In the genomic region with DNA sequence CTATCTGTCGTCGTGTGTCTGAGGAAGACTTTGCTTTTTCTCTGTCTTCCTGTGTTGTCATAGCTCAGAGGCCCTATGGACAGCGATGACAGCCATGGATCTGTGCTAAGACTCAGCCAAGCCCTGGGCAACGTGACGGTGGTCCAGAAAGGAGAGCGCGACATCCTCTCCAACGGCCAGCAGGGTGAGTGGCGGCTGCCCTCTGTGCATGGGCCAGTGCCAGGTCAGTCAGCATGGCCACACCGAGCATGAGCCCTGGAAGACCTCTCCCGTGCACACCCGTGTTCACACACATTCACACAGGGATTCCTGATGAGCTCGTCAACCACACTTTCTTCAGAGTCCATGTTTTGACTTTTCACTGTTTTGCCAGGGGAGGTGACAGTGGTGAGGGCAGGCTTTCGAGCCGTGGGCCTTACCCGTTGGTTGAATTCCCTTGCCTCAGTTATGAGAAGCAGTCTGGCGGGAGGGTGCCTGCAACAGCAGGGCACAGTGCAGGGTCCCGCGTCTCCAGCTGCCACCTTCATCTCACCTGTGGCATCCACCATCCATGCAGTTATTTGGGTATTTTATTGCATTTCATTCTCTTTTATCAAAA, we compare ENCODE assay signal across 18 cellular contexts. TPM values are rescaled to one million over a fixed set of nuclear protein-coding genes. Genes with fewer than 3 reads are reported as not detected.
A peak's percentile ranks its signal among the peaks of the same experiment; 100 is the strongest.
DNase-seq lines count a peak whose midpoint lies in the region; ATAC-seq, FAIRE-seq and TF ChIP-seq lines count a peak whose summit lies in the region.
"Had no signal": no experiment of that assay in that cellular context is flagged by ENCODE, and none has a peak within 500 bp of the region (broad histone marks: within the 10 kb centered on the region; RNA-seq: fewer than 3 reads in every experiment).

No MANE protein-coding gene starts in this region.

- H3K27me3 ChIP-seq in mammary epithelial cell (ENCODE audit: insufficient read depth, low read length) = no peaks in the 10 kb centered on the region
- H3K27me3 ChIP-seq in K562 (ENCODE audit: control insufficient read depth in 2 of 2, insufficient read depth in 2 of 2, low read length in 2 of 2) = no peaks in the 10 kb centered on the region
- no peaks in the 10 kb centered on the region; a peak in 1 of 5 replicates for H3K27me3 ChIP-seq in HepG2 (ENCODE audit: control insufficient read depth in 1 of 2, insufficient read depth in 2 of 2, low read length in 2 of 2)
- no peaks in the 10 kb centered on the region for H3K27me3 ChIP-seq in upper lobe of right lung
- no peaks in the 10 kb centered on the region for H3K27me3 ChIP-seq in transverse colon
- H3K27me3 ChIP-seq: BLaER1 had no signal

- H3K4me1 ChIP-seq in mammary epithelial cell (ENCODE audit: insufficient read depth, low read length) = no peaks in the 10 kb centered on the region
- H3K4me1 ChIP-seq in K562 (replicated peaks in 1 of 2; ENCODE audit: control insufficient read depth in 2 of 2, insufficient read depth in 2 of 2, low read length in 2 of 2) = peaks cover 0 to 5% of the 10 kb centered on the region in 2 experiments; a peak in 2 of 5 replicates
- no peaks in the 10 kb centered on the region for H3K4me1 ChIP-seq in HepG2 (ENCODE audit: insufficient read depth, low read length)
- no peaks in the 10 kb centered on the region for H3K4me1 ChIP-seq in upper lobe of right lung
- H3K4me1 ChIP-seq in transverse colon = peaks cover 0 to 8% (median 0%) of the 10 kb centered on the region in 4 donors
- H3K4me1 ChIP-seq: Caco-2 had no signal

- H3K4me1 Mint-ChIP-seq in MCF 10A (ENCODE audit: insufficient read depth, unreplicated experiment) = no peaks in the 10 kb centered on the region
- no peaks in the 10 kb centered on the region for H3K4me1 Mint-ChIP-seq in Calu3 (ENCODE audit: low read depth, unreplicated experiment)

- CTCF ChIA-PET in MCF 10A (lab: Yijun Ruan, JAX) (interaction anchor here (0.6 to 1.2 kb wide), 2 partner anchors 180 to 237 kb away, joined by 3 to 4 read pairs; no protein-coding TSS in a partner anchor), mammary epithelial cell (lab: Charles Lee; ENCODE audit: low non-redundant PET) (no interaction called here), K562 (lab: Yijun Ruan, JAX; ENCODE audit: low intra/inter-chr PET ratio) (no interaction called here), HepG2 (lab: Yijun Ruan, JAX; ENCODE audit: low intra/inter-chr PET ratio, low total read pairs) (no interaction called here), Calu3 (lab: Charles Lee) (no interaction called here)

- TF ChIP-seq RAD21 in K562 (CRISPR knock-in tag; conservative IDR thresholded peaks at IDR 0.05 in 1 of 2, IDR thresholded peaks at IDR 0.05 in 1 of 2) = no peak
- TF ChIP-seq RAD21 in HepG2 (CRISPR knock-in tag; IDR thresholded peaks at IDR 0.05) = no peak

- no peak for DNase-seq in MCF 10A (ENCODE audit: unreplicated experiment)
- no peak for DNase-seq in mammary epithelial cell
- DNase-seq in K562 (ENCODE audit: extremely low read depth in 1 of 4, low spot score in 3 of 4) = no peak
- no peak for DNase-seq in HepG2 (ENCODE audit: low spot score)
- no peak for DNase-seq in upper lobe of right lung
- DNase-seq in Calu3 = no peak
- no peak for DNase-seq in transverse colon
- DNase-seq in NCI-H1436 (lab: John Stamatoyannopoulos, UW) = no peak
- DNase-seq: AML-193; Caco-2; CD8-positive, alpha-beta memory T cell; DMS53; GF-D8; GM23248; H9; IMR-90 had no signal

- H3K79me2 ChIP-seq in mammary epithelial cell (ENCODE audit: insufficient read depth, low read length) (peaks cover 42% of the 10 kb centered on the region), K562 (ENCODE audit: control insufficient read depth, insufficient read depth, low read length) (peaks cover 12% of the 10 kb centered on the region), HepG2 (ENCODE audit: insufficient read depth, low read length) (peaks cover 20% of the 10 kb centered on the region)

- H3K4me3 ChIP-seq in mammary epithelial cell (replicated peaks in 1 of 3; ENCODE audit: insufficient read depth in 1 of 3, low read depth in 2 of 3, low read length in 3 of 3) (no peak overlapping the region), K562 (no peak overlapping the region), HepG2 (replicated peaks in 1 of 3; ENCODE audit: insufficient read depth in 1 of 3, low read depth in 2 of 3, low read length in 3 of 3) (no peak overlapping the region), upper lobe of right lung (no peak overlapping the region), transverse colon (no peak overlapping the region)
- H3K4me3 ChIP-seq: BLaER1, GM23248 had no signal

- no peaks in the 10 kb centered on the region for H3K9me3 Mint-ChIP-seq in MCF 10A (ENCODE audit: unreplicated experiment)
- H3K9me3 Mint-ChIP-seq in Calu3 (ENCODE audit: low read depth, unreplicated experiment) = no peaks in the 10 kb centered on the region
- H3K9me3 Mint-ChIP-seq: CD8-positive, alpha-beta memory T cell; H9 had no signal

- H3K4me2 ChIP-seq in mammary epithelial cell (ENCODE audit: insufficient read depth, low read depth, low read length) = no peak overlapping the region
- H3K4me2 ChIP-seq in K562 (ENCODE audit: insufficient read depth, low read length) = no peak overlapping the region
- no peak overlapping the region for H3K4me2 ChIP-seq in HepG2 (ENCODE audit: low read depth, low read length)
- H3K4me2 ChIP-seq: BLaER1 had no signal

- H3K9me3 ChIP-seq in mammary epithelial cell (replicated peaks; ENCODE audit: insufficient read depth, low read length) = no peaks in the 10 kb centered on the region
- no peaks in the 10 kb centered on the region for H3K9me3 ChIP-seq in K562 (replicated peaks; ENCODE audit: control insufficient read depth, insufficient read depth, low read depth, low read length)
- H3K9me3 ChIP-seq in HepG2 (ENCODE audit: low read length) = no peaks in the 10 kb centered on the region
- no peaks in the 10 kb centered on the region for H3K9me3 ChIP-seq in upper lobe of right lung
- H3K9me3 ChIP-seq in transverse colon = no peaks in the 10 kb centered on the region
- H3K9me3 ChIP-seq: BLaER1, Caco-2 had no signal

- in situ Hi-C loops in mammary epithelial cell (cut with MboI; ENCODE audit: low sequenced_read_pairs in 2 of 2) (no loop called here), K562 (cut with MboI) (no loop called here), HepG2 (cut with HindIII; ENCODE audit: extremely low pct_ligation_motif_present, low pct_unique_long_range_greater_than_20kb) (no loop called here), transverse colon (cut with MboI; ENCODE audit: low pct_ligation_motif_present in 1 of 4, low pct_unique_long_range_greater_than_20kb in 1 of 4, low sequenced_read_pairs in 3 of 4) (no loop called here)

- H3K36me3 ChIP-seq in mammary epithelial cell (ENCODE audit: insufficient read depth, low read length) (peaks cover 22% of the 10 kb centered on the region), K562 (ENCODE audit: control insufficient read depth, insufficient read depth, low read length) (peaks cover 77% of the 10 kb centered on the region; the same call in 2 of the 3 replicates), HepG2 (replicated peaks in 1 of 2; ENCODE audit: control insufficient read depth in 1 of 2, insufficient read depth in 2 of 2, low read length in 2 of 2) (peaks cover 25 to 73% of the 10 kb centered on the region in 2 experiments), upper lobe of right lung (peaks cover 69% of the 10 kb centered on the region), transverse colon (peaks cover 0 to 31% (median 15%) of the 10 kb centered on the region in 4 donors)

- H3K4me3 Mint-ChIP-seq in MCF 10A (ENCODE audit: unreplicated experiment) (no peak overlapping the region), Calu3 (ENCODE audit: low read depth, unreplicated experiment) (no peak overlapping the region)
- H3K4me3 Mint-ChIP-seq: CD8-positive, alpha-beta memory T cell; H9 had no signal

- H3K9ac ChIP-seq in mammary epithelial cell (ENCODE audit: insufficient read depth, low read length) (no peak overlapping the region), K562 (ENCODE audit: insufficient read depth in 1 of 2, low read depth in 2 of 2, low read length in 2 of 2) (0 out of 4 replicates have a peak overlapping the region, but pooled peaks of 1 of the 2 experiments have one; percentile 7), HepG2 (ENCODE audit: insufficient read depth, low read depth, low read length) (no peak overlapping the region)
- H3K9ac ChIP-seq: BLaER1, GM23248 had no signal

- no peak for TF ChIP-seq CTCF in MCF 10A (IDR thresholded peaks at IDR 0.05; ENCODE audit: unreplicated experiment)
- TF ChIP-seq CTCF in mammary epithelial cell (conservative IDR thresholded peaks at IDR 0.05 in 1 of 2, IDR thresholded peaks at IDR 0.05 in 1 of 2; ENCODE audit: extremely low read depth in 1 of 2, insufficient read depth in 1 of 2, low read depth in 1 of 2, low read length in 2 of 2) = no peak
- no peak for TF ChIP-seq CTCF in K562 (IDR thresholded peaks at IDR 0.05 in 2 of 3, conservative IDR thresholded peaks at IDR 0.05 in 1 of 3; ENCODE audit: insufficient read depth in 2 of 3, low read depth in 1 of 3, low read length in 3 of 3)
- TF ChIP-seq CTCF in HepG2 (CRISPR knock-in tag; IDR thresholded peaks at IDR 0.05) = no peak
- no peak for TF ChIP-seq CTCF in upper lobe of right lung (IDR thresholded peaks at IDR 0.05)
- TF ChIP-seq CTCF in Calu3 (IDR thresholded peaks at IDR 0.05; ENCODE audit: unreplicated experiment) = no peak
- TF ChIP-seq CTCF in transverse colon (IDR thresholded peaks at IDR 0.05) = no peak

- H3K27ac ChIP-seq in mammary epithelial cell (ENCODE audit: insufficient read depth, low read depth, low read length) = no peak overlapping the region
- H3K27ac ChIP-seq in K562 (ENCODE audit: extremely low read depth, low read depth, low read length) = no peak overlapping the region
- H3K27ac ChIP-seq in HepG2 (ENCODE audit: extremely low read length, insufficient read depth, low read length) = no peak overlapping the region
- no peak overlapping the region for H3K27ac ChIP-seq in upper lobe of right lung
- H3K27ac ChIP-seq in transverse colon = no peak overlapping the region
- H3K27ac ChIP-seq: 22Rv1, BLaER1, GM23248 had no signal

- 78% methylated on average over 9 of the region's 19 CpGs for WGBS in mammary epithelial cell (ENCODE audit: low coverage, missing lambda C conversion rate)
- 88% methylated on average over 12 of the region's 19 CpGs for WGBS in K562 (ENCODE audit: insufficient coverage, low coverage, missing lambda C conversion rate)
- 97% methylated on average over 19 of the region's 19 CpGs for WGBS in HepG2 (ENCODE audit: low lambda C conversion rate)
- WGBS in transverse colon (ENCODE audit: low coverage in 1 of 2), 2 donors = 91 to 100% methylated on average over 1 to 17 of the region's 19 CpGs

- TF ChIP-seq POLR2A in K562 (conservative IDR thresholded peaks at IDR 0.05) (no peak), HepG2 (IDR thresholded peaks at IDR 0.05; ENCODE audit: insufficient read depth in 1 of 2, low read depth in 2 of 2, low read length in 2 of 2) (no peak), transverse colon (IDR thresholded peaks at IDR 0.05) (no peak)

- BruUV-seq in MCF 10A (replicated peaks; lab: Mats Ljungman, UMichigan) (no TSS peak), mammary epithelial cell (replicated peaks; lab: Mats Ljungman, UMichigan) (no TSS peak), K562 (replicated peaks; lab: Mats Ljungman, UMichigan) (no TSS peak), HepG2 (replicated peaks; lab: Mats Ljungman, UMichigan) (no TSS peak), Calu3 (replicated peaks; lab: Mats Ljungman, UMichigan) (no TSS peak)

- intact Hi-C loops in MCF 10A (cut with micrococcal nuclease) = no loop called here
- intact Hi-C loops in mammary epithelial cell (cut with micrococcal nuclease) = loop anchor here (5.0 kb wide), 1 partner anchor 178 kb away; no protein-coding TSS in a partner anchor
- intact Hi-C loops in K562 (cut with micrococcal nuclease) = no loop called here
- intact Hi-C loops in HepG2 (cut with micrococcal nuclease; ENCODE audit: unreplicated experiment) = no loop called here
- intact Hi-C loops in upper lobe of right lung (cut with DNase I) = no loop called here
- intact Hi-C loops in Calu3 (cut with micrococcal nuclease; ENCODE audit: unreplicated experiment) = no loop called here
- intact Hi-C loops in transverse colon (cut with DNase I; ENCODE audit: low total_unique reads) = no loop called here

- FAIRE-seq in K562 (lab: Jason Lieb, UNC) (no peak), HepG2 (lab: Jason Lieb, UNC) (no peak)

- POLR2A ChIA-PET in MCF 10A (lab: Yijun Ruan, JAX) (interaction anchor here (1.2 kb wide), 1 partner anchor 13 kb away, joined by 3 read pairs; no protein-coding TSS in a partner anchor), K562 (lab: Yijun Ruan, JAX) (no interaction called here), HepG2 (lab: Yijun Ruan, JAX) (no interaction called here)

- dilution Hi-C loops in mammary epithelial cell (cut with HindIII; ENCODE audit: low sequenced_read_pairs) = no loop called here

- H2AFZ ChIP-seq in mammary epithelial cell (ENCODE audit: low read depth, low read length) (no peak overlapping the region), K562 (ENCODE audit: low read depth, low read length) (no peak overlapping the region), HepG2 (ENCODE audit: low read length) (no peak overlapping the region)
- H2AFZ ChIP-seq: GM23248 had no signal

- H4K20me1 ChIP-seq in mammary epithelial cell (ENCODE audit: insufficient read depth, low read length) (no peaks in the 10 kb centered on the region), K562 (replicated peaks; ENCODE audit: control insufficient read depth, insufficient read depth, low read length) (no peaks in the 10 kb centered on the region), HepG2 (ENCODE audit: insufficient read depth, low read length) (peaks cover under 1% of the 10 kb centered on the region; the same call in 1 of the 2 replicates)

- H3K36me3 Mint-ChIP-seq in MCF 10A (ENCODE audit: insufficient read depth, unreplicated experiment) = peaks cover 83% of the 10 kb centered on the region
- peaks cover 5% of the 10 kb centered on the region for H3K36me3 Mint-ChIP-seq in Calu3 (ENCODE audit: insufficient read depth, unreplicated experiment)

- ATAC-seq in K562 = no peak
- ATAC-seq in HepG2 = 0 out of 3 replicates have a peak, but pooled peaks have one; percentile 9
- ATAC-seq in upper lobe of right lung = peak; percentile 5

- no peaks in the 10 kb centered on the region for H3K9me1 ChIP-seq in K562 (ENCODE audit: control insufficient read depth, insufficient read depth, low read length)

- H3K27ac Mint-ChIP-seq in MCF 10A (ENCODE audit: low read depth, unreplicated experiment) = peak overlapping the region; percentile 16
- no peak overlapping the region for H3K27ac Mint-ChIP-seq in Calu3 (ENCODE audit: unreplicated experiment)

- H3K27me3 Mint-ChIP-seq in MCF 10A (ENCODE audit: insufficient read depth, unreplicated experiment) (no peaks in the 10 kb centered on the region), Calu3 (ENCODE audit: unreplicated experiment) (no peaks in the 10 kb centered on the region)
- H3K27me3 Mint-ChIP-seq: CD8-positive, alpha-beta memory T cell had no signal

- TF ChIP-seq EP300 in K562 (IDR thresholded peaks at IDR 0.05; ENCODE audit: low read length) = no peak
- no peak for TF ChIP-seq EP300 in HepG2 (IDR thresholded peaks at IDR 0.05; ENCODE audit: low read depth in 2 of 2, low read length in 2 of 2)
- TF ChIP-seq EP300 in HepG2 (CRISPR knock-in tag; IDR thresholded peaks at IDR 0.05; ENCODE audit: borderline replicate concordance) = no peak
- TF ChIP-seq EP300 in transverse colon (IDR thresholded peaks at IDR 0.05; ENCODE audit: low read depth) = no peak

RNA-seq across cellular contexts. Expression of a gene that starts 20.2 kb away (rescaled TPM):
- total RNA-seq in MCF 10A (2022) = 27.7 and 28.3 TPM in 2 replicates
- 10 to 100 TPM; 18.3 to 27.0 TPM for total RNA-seq in mammary epithelial cell
- polyA plus RNA-seq in mammary epithelial cell = 19.5 TPM
- polyA minus RNA-seq in mammary epithelial cell = 7.5 TPM
- total RNA-seq in K562 (2011; cell fraction: chromatin; rRNA removed; ENCODE audit: low replicate concordance) = 32.5 and 45.0 TPM in 2 replicates
- 25.1 and 28.0 TPM in 2 replicates for total RNA-seq in K562 (2011; cell fraction: nucleolus; rRNA removed)
- total RNA-seq in K562 (2011; cell fraction: nucleoplasm; rRNA removed) = 19.5 and 24.8 TPM in 2 replicates
- 9.4 and 10.9 TPM in 2 replicates for total RNA-seq in K562 (2014; rRNA removed)
- 9.4 and 10.4 TPM in 2 replicates for total RNA-seq in K562 (2014; rRNA removed; fragmentation: Illumina TruSeq; extraction: Trizol)
- 13.2 and 14.1 TPM in 2 replicates for total RNA-seq in K562 (2015; rRNA removed; fragmentation: Illumina TruSeq; extraction: Trizol)
- total RNA-seq in K562 (2021) = 19.3 and 20.1 TPM in 2 replicates
- polyA plus RNA-seq in K562 (2011; rRNA removed) = 15.4 and 19.7 TPM in 2 replicates
- polyA plus RNA-seq in K562 (2011; cell fraction: cytosol; rRNA removed) = 19.3 and 25.1 TPM in 2 replicates
- polyA plus RNA-seq in K562 (2011; cell fraction: nucleus; rRNA removed) = 81.8 and 101 TPM in 2 replicates
- polyA plus RNA-seq in K562 (2012) = 17.8 and 18.6 TPM in 2 replicates
- polyA plus RNA-seq in K562 (2014; fragmentation: Illumina TruSeq; extraction: Trizol) = 13.0 and 17.0 TPM in 2 replicates
- polyA plus RNA-seq in K562 (2014; fragmentation: Nextera tagmentation; extraction: Ambion mirVana) = 1 to 10 TPM in 1 of 2 experiments, under 1 TPM in 1; 0.59 to 1.7 TPM
- 20.6 and 20.8 TPM in 2 replicates for polyA plus RNA-seq in K562 (2014; rRNA removed)
- 10.0 and 11.0 TPM in 2 replicates for polyA minus RNA-seq in K562 (2011; rRNA and poly(A)+ RNA removed)
- polyA minus RNA-seq in K562 (2011; cell fraction: cytosol; rRNA and poly(A)+ RNA removed) = 5.3 and 8.5 TPM in 2 replicates
- 10.6 and 16.3 TPM in 2 replicates for polyA minus RNA-seq in K562 (2011; cell fraction: nucleus; rRNA and poly(A)+ RNA removed)
- 18.5 and 19.0 TPM in 2 replicates for total RNA-seq in HepG2 (2016; rRNA removed; fragmentation: Illumina TruSeq; extraction: Trizol)
- 5.5 and 6.3 TPM in 2 replicates for total RNA-seq in HepG2 (2016; cell fraction: cytosol; rRNA removed; fragmentation: Illumina TruSeq; extraction: Trizol; ENCODE audit: low read depth)
- total RNA-seq in HepG2 (2016; cell fraction: insoluble cytoplasmic fraction; rRNA removed; fragmentation: Illumina TruSeq; extraction: Trizol) = 18.9 and 19.7 TPM in 2 replicates
- 12.5 and 13.8 TPM in 2 replicates for total RNA-seq in HepG2 (2016; cell fraction: membrane; rRNA removed; fragmentation: Illumina TruSeq; extraction: Trizol)
- total RNA-seq in HepG2 (2016; cell fraction: nucleus; rRNA removed; fragmentation: Illumina TruSeq; extraction: Trizol) = 20.9 and 21.0 TPM in 2 replicates
- 23.2 and 27.0 TPM in 2 replicates for polyA plus RNA-seq in HepG2 (2011; rRNA removed)
- 24.7 and 25.6 TPM in 2 replicates for polyA plus RNA-seq in HepG2 (2011; cell fraction: cytosol; rRNA removed)
- polyA plus RNA-seq in HepG2 (2011; cell fraction: nucleus; rRNA removed) = 81.1 and 85.3 TPM in 2 replicates
- polyA plus RNA-seq in HepG2 (2012) = 18.2 and 22.0 TPM in 2 replicates
- polyA plus RNA-seq in HepG2 (2016; cell fraction: cytosol; fragmentation: Illumina TruSeq; extraction: Trizol; ENCODE audit: low read depth) = 5.1 and 5.8 TPM in 2 replicates
- 18.8 and 20.5 TPM in 2 replicates for polyA plus RNA-seq in HepG2 (2016; cell fraction: insoluble cytoplasmic fraction; fragmentation: Illumina TruSeq; extraction: Trizol; ENCODE audit: low read depth)
- 10.7 and 10.9 TPM in 2 replicates for polyA plus RNA-seq in HepG2 (2016; cell fraction: membrane; fragmentation: Illumina TruSeq; extraction: Trizol; ENCODE audit: low read depth)
- 43.2 and 44.7 TPM in 2 replicates for polyA plus RNA-seq in HepG2 (2016; cell fraction: nucleus; fragmentation: Illumina TruSeq; extraction: Trizol; ENCODE audit: insufficient read depth, low read depth)
- polyA minus RNA-seq in HepG2 (2011; rRNA and poly(A)+ RNA removed; ENCODE audit: low replicate concordance) = 19.3 and 20.3 TPM in 2 replicates
- 4.0 and 5.5 TPM in 2 replicates for polyA minus RNA-seq in HepG2 (2011; cell fraction: cytosol; rRNA and poly(A)+ RNA removed)
- polyA minus RNA-seq in HepG2 (2011; cell fraction: nucleus; rRNA and poly(A)+ RNA removed) = 19.4 and 22.9 TPM in 2 replicates
- total RNA-seq in upper lobe of right lung = 32.2 TPM
- total RNA-seq in Calu3 (2022) = 11.5 and 14.0 TPM in 2 replicates
- 10 to 100 TPM; 12.9 to 37.8 (median 33.3) TPM for total RNA-seq in transverse colon
